Comparison of ENCODE assay signal across 9 cellular contexts in the genomic region with DNA sequence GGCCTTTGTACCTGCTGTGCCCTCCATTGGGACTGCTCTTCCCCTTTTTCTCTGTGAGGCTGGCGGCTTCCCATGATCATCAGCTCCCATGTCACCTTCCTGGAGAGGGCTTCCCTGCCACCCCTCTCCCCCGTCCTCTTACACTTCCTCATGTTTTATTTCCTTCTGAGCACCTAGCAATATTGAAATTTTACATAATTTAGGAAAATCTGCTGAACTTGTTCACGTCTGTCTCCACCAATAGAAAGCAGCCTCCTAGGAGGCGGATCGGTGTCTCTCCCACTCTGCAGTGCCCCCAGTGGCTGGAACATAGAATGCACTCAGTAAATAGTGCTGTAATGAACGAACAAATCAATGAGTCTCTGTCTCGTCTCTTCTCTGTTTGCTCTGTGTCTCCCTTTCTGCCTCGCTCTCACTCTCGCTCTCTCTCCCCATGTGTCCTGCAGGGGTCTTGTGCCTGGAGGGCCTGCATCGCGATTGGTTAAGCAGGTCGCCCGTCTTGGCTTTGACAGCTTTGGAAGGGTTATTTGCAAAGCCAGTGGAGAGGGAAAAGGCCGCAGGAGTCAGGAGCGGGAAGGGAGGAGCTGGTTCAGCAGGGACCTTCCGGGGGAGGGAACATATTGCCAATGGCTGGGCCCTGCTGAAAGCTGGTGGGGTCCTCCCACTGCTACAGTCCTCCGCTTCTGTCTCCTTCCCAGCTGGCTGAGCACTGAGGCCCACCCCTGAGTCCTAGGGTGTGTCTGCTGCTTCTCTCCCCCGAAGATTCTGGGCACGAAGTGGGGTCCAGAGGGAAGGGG. TPM values are rescaled to one million over a fixed set of nuclear protein-coding genes. Genes with fewer than 3 reads are reported as not detected.
DNase-seq lines count a peak whose midpoint lies in the region; ATAC-seq, FAIRE-seq and TF ChIP-seq lines count a peak whose summit lies in the region.
"Had no signal": no experiment of that assay in that cellular context is flagged by ENCODE, and none has a peak within 500 bp of the region (broad histone marks: within the 10 kb centered on the region; RNA-seq: fewer than 3 reads in every experiment).

No MANE protein-coding gene starts in this region.

- H3K27me3 ChIP-seq in HAP-1 (ENCODE audit: low read depth), result peaks cover 2% of the 10 kb centered on the region; the same call in 1 of the 2 replicates
- no peaks in the 10 kb centered on the region for H3K27me3 ChIP-seq in HepG2 (ENCODE audit: control insufficient read depth in 1 of 2, insufficient read depth in 2 of 2, low read length in 2 of 2)

- peak overlapping the region; percentile 43 for H2AFZ ChIP-seq in HepG2 (ENCODE audit: low read length)

- CTCF ChIA-PET in activated CD4-positive, alpha-beta T cell treated with anti-CD3 and anti-CD28 coated beads for 36 hours (lab: Charles Lee), result interaction anchor here (0.5 to 3.2 kb wide), 13 partner anchors 10 to 697 kb away, joined by 3 to 12 read pairs (median 5); a partner anchor contains a TSS
- CTCF ChIA-PET in HepG2 (lab: Yijun Ruan, JAX; ENCODE audit: low intra/inter-chr PET ratio, low total read pairs), result interaction anchor here (0.6 to 1.4 kb wide), 5 partner anchors 31 to 137 kb away, joined by 3 to 13 read pairs (median 5); no protein-coding TSS in a partner anchor

- H3K4me3 ChIP-seq in HAP-1, result peak overlapping the region; percentile 11
- H3K4me3 ChIP-seq in HepG2 (replicated peaks in 1 of 3; ENCODE audit: insufficient read depth in 1 of 3, low read depth in 2 of 3, low read length in 3 of 3), result peak overlapping the region; percentile 24 to 58 (median 29); a peak in 5 of 6 replicates

- H3K4me1 Mint-ChIP-seq in CD14-positive monocyte, result no peaks in the 10 kb centered on the region
- H3K4me1 Mint-ChIP-seq in activated CD4-positive, alpha-beta T cell treated with anti-CD3 and anti-CD28 coated beads for 36 hours, result peaks cover 18% of the 10 kb centered on the region

- peaks cover 3 to 8% (median 8%) of the 10 kb centered on the region in 3 donors for H3K27me3 Mint-ChIP-seq in CD14-positive monocyte (ENCODE audit: low read depth in 3 of 3)
- H3K27me3 Mint-ChIP-seq in activated CD4-positive, alpha-beta T cell treated with anti-CD3 and anti-CD28 coated beads for 36 hours, result peaks cover 13% of the 10 kb centered on the region

- H4K20me1 ChIP-seq in HepG2 (ENCODE audit: insufficient read depth, low read length), result no peaks in the 10 kb centered on the region

- peak; percentile 92 for TF ChIP-seq CTCF in CD14-positive monocyte (IDR thresholded peaks at IDR 0.05)
- peak; percentile 93 for TF ChIP-seq CTCF in HepG2 (CRISPR knock-in tag; IDR thresholded peaks at IDR 0.05)

- no peaks in the 10 kb centered on the region for H3K36me3 ChIP-seq in HAP-1 (replicated peaks)
- no peaks in the 10 kb centered on the region; a peak in 1 of 5 replicates for H3K36me3 ChIP-seq in HepG2 (replicated peaks in 1 of 2; ENCODE audit: control insufficient read depth in 1 of 2, insufficient read depth in 2 of 2, low read length in 2 of 2)

- peak; percentile 87 for FAIRE-seq in HepG2 (lab: Jason Lieb, UNC)

- H3K9me3 Mint-ChIP-seq in CD14-positive monocyte, result no peaks in the 10 kb centered on the region
- no peaks in the 10 kb centered on the region for H3K9me3 Mint-ChIP-seq in activated CD4-positive, alpha-beta T cell treated with anti-CD3 and anti-CD28 coated beads for 36 hours (ENCODE audit: low read depth)
- H3K9me3 Mint-ChIP-seq: T-helper 1 cell treated with Interleukin-12 subunit alpha and Interleukin-12 subunit beta and Interleukin-4 antibody, amounts not matched to agents 30 μg/mL and 1 μg/mL, for 36 hours had no signal

- H3K4me3 Mint-ChIP-seq in CD14-positive monocyte, result no peak overlapping the region
- H3K4me3 Mint-ChIP-seq in activated CD4-positive, alpha-beta T cell treated with anti-CD3 and anti-CD28 coated beads for 36 hours, result no peak overlapping the region
- H3K4me3 Mint-ChIP-seq: T-helper 1 cell treated with Interleukin-12 subunit alpha and Interleukin-12 subunit beta and Interleukin-4 antibody, amounts not matched to agents 30 μg/mL and 1 μg/mL, for 36 hours had no signal

- H3K36me3 Mint-ChIP-seq in CD14-positive monocyte, result no peaks in the 10 kb centered on the region
- H3K36me3 Mint-ChIP-seq in activated CD4-positive, alpha-beta T cell treated with anti-CD3 and anti-CD28 coated beads for 36 hours (ENCODE audit: low read depth), result no peaks in the 10 kb centered on the region

- no peak overlapping the region for H3K27ac Mint-ChIP-seq in CD14-positive monocyte
- no peak overlapping the region for H3K27ac Mint-ChIP-seq in activated CD4-positive, alpha-beta T cell treated with anti-CD3 and anti-CD28 coated beads for 36 hours
- H3K27ac Mint-ChIP-seq: T-helper 1 cell treated with Interleukin-12 subunit alpha and Interleukin-12 subunit beta and Interleukin-4 antibody, amounts not matched to agents 30 μg/mL and 1 μg/mL, for 36 hours had no signal

- H3K27ac ChIP-seq in HepG2 (ENCODE audit: extremely low read length, insufficient read depth, low read length), result peak overlapping the region; percentile 55

- intact Hi-C loops in CD14-positive monocyte (cut with micrococcal nuclease), result loop anchor here (5.0 kb wide), 2 partner anchors 35 to 40 kb away; no protein-coding TSS in a partner anchor
- intact Hi-C loops in activated CD4-positive, alpha-beta T cell treated with anti-CD3 and anti-CD28 coated beads for 36 hours (cut with DNase I, micrococcal nuclease), result loop anchor here in 1 of 2 experiments (1.0 to 2.0 kb wide), 3 partner anchors 42 to 127 kb away; a partner anchor contains a TSS
- intact Hi-C loops in HepG2 (cut with micrococcal nuclease; ENCODE audit: unreplicated experiment), result loop anchor here (1.0 to 2.0 kb wide), 2 partner anchors 44 to 119 kb away; no protein-coding TSS in a partner anchor

- no TSS peak for BruUV-seq in HepG2 (replicated peaks; lab: Mats Ljungman, UMichigan)

- DNase-seq in CD14-positive monocyte (ENCODE audit: low spot score) (peak; percentile 61), HAP-1 (ENCODE audit: low spot score in 2 of 2) (peak; percentile 45 to 84), NCI-H345 treated with DMSO at 0.1 percent for 48 hours (lab: John Stamatoyannopoulos, UW; ENCODE audit: unreplicated experiment) (peak; percentile 31), dermis blood vessel endothelial cell (peak; percentile 82), HepG2 (ENCODE audit: low spot score) (peak; percentile 87)
- DNase-seq in activated CD4-positive, alpha-beta T cell treated with anti-CD3 and anti-CD28 coated beads for 36 hours, result peak; percentile 82
- peak; percentile 37 for DNase-seq in stimulated activated CD4-positive, alpha-beta T cell treated with anti-CD3 and anti-CD28 coated beads, Interleukin-2, amount 100 ng/mL, for 4 hours (ENCODE audit: low read depth)

- H3K4me1 ChIP-seq in HAP-1, result no peaks in the 10 kb centered on the region; the same call in none of the 2 replicates
- H3K4me1 ChIP-seq in HepG2 (ENCODE audit: insufficient read depth, low read length), result peaks cover 72% of the 10 kb centered on the region

- TF ChIP-seq EP300 in HepG2 (IDR thresholded peaks at IDR 0.05; ENCODE audit: low read depth in 2 of 2, low read length in 2 of 2), result peak; percentile 41 to 46; a peak in 2 of 4 replicates
- TF ChIP-seq EP300 in HepG2 (CRISPR knock-in tag; IDR thresholded peaks at IDR 0.05; ENCODE audit: borderline replicate concordance), result no peak; the same call in 1 of the 2 replicates

- H3K9me3 ChIP-seq in HAP-1 (no peaks in the 10 kb centered on the region), HepG2 (ENCODE audit: low read length) (no peaks in the 10 kb centered on the region)

- peak; percentile 66 for ATAC-seq in activated CD4-positive, alpha-beta T cell treated with anti-CD3 and anti-CD28 coated beads for 36 hours
- peak; percentile 74 for ATAC-seq in HepG2
- no peak for ATAC-seq in HG03342 (IDR thresholded peaks at IDR 0.05; ENCODE audit: unreplicated experiment)

- TF ChIP-seq POLR2A in HepG2 (IDR thresholded peaks at IDR 0.05; ENCODE audit: insufficient read depth in 1 of 2, low read depth in 2 of 2, low read length in 2 of 2), result no peak; a peak in 1 of 4 replicates

- H3K4me2 ChIP-seq in HepG2 (ENCODE audit: low read depth, low read length), result peak overlapping the region; percentile 77

- in situ Hi-C loops in HAP-1 (cut with MboI; ENCODE audit: low sequenced_read_pairs) (no loop called here), HepG2 (cut with HindIII; ENCODE audit: extremely low pct_ligation_motif_present, low pct_unique_long_range_greater_than_20kb) (loop anchor here (5.0 kb wide), 1 partner anchor 120 kb away; no protein-coding TSS in a partner anchor)

- WGBS in HepG2 (ENCODE audit: low lambda C conversion rate), result 29% methylated on average over 19 of the region's 19 CpGs

- POLR2A ChIA-PET in activated CD4-positive, alpha-beta T cell treated with anti-CD3 and anti-CD28 coated beads for 36 hours (lab: Charles Lee), result no interaction called here
- POLR2A ChIA-PET in HepG2 (lab: Yijun Ruan, JAX), result interaction anchor here (0.9 to 1.5 kb wide), 5 partner anchors 45 to 146 kb away, joined by 3 to 4 read pairs (median 3); a partner anchor contains a TSS

- no peaks in the 10 kb centered on the region for H3K79me2 ChIP-seq in HepG2 (ENCODE audit: insufficient read depth, low read length)

- peak overlapping the region; percentile 18 for H3K9ac ChIP-seq in HepG2 (ENCODE audit: insufficient read depth, low read depth, low read length)

- peak; percentile 65; the same call in 1 of the 2 replicates for TF ChIP-seq RAD21 in HepG2 (CRISPR knock-in tag; IDR thresholded peaks at IDR 0.05)

RNA-seq across cellular contexts. Expression of a gene that starts 12.1 kb away (rescaled TPM):
- polyA plus RNA-seq in CD14-positive monocyte (not detected), HepG2 (2011; rRNA removed) (not detected in 2 replicates)
- under 1 TPM; 0.14 to 0.19 TPM for total RNA-seq in activated CD4-positive, alpha-beta T cell treated with anti-CD3 and anti-CD28 coated beads for 36 hours
- total RNA-seq in dermis blood vessel endothelial cell (not detected in 2 replicates), HepG2 (2016; rRNA removed; fragmentation: Illumina TruSeq; extraction: Trizol) (not detected in 2 replicates)
- total RNA-seq in HepG2 (2016; cell fraction: cytosol; rRNA removed; fragmentation: Illumina TruSeq; extraction: Trizol; ENCODE audit: low read depth), result not detected in 2 replicates
- total RNA-seq in HepG2 (2016; cell fraction: insoluble cytoplasmic fraction; rRNA removed; fragmentation: Illumina TruSeq; extraction: Trizol), result not detected in 2 replicates
- total RNA-seq in HepG2 (2016; cell fraction: membrane; rRNA removed; fragmentation: Illumina TruSeq; extraction: Trizol), result not detected in 2 replicates
- total RNA-seq in HepG2 (2016; cell fraction: nucleus; rRNA removed; fragmentation: Illumina TruSeq; extraction: Trizol), result not detected in 2 replicates
- polyA plus RNA-seq in HepG2 (2011; cell fraction: cytosol; rRNA removed), result not detected in 2 replicates
- polyA plus RNA-seq in HepG2 (2011; cell fraction: nucleus; rRNA removed), result not detected in 2 replicates
- polyA plus RNA-seq in HepG2 (2012), result not detected in 2 replicates
- not detected in 2 replicates for polyA plus RNA-seq in HepG2 (2016; cell fraction: cytosol; fragmentation: Illumina TruSeq; extraction: Trizol; ENCODE audit: low read depth)
- not detected in 2 replicates for polyA plus RNA-seq in HepG2 (2016; cell fraction: insoluble cytoplasmic fraction; fragmentation: Illumina TruSeq; extraction: Trizol; ENCODE audit: low read depth)
- not detected in 2 replicates for polyA plus RNA-seq in HepG2 (2016; cell fraction: membrane; fragmentation: Illumina TruSeq; extraction: Trizol; ENCODE audit: low read depth)
- not detected in 2 replicates for polyA plus RNA-seq in HepG2 (2016; cell fraction: nucleus; fragmentation: Illumina TruSeq; extraction: Trizol; ENCODE audit: insufficient read depth, low read depth)
- polyA minus RNA-seq in HepG2 (2011; rRNA and poly(A)+ RNA removed; ENCODE audit: low replicate concordance), result not detected in 2 replicates
- polyA minus RNA-seq in HepG2 (2011; cell fraction: cytosol; rRNA and poly(A)+ RNA removed), result not detected in 2 replicates
- not detected in 2 replicates for polyA minus RNA-seq in HepG2 (2011; cell fraction: nucleus; rRNA and poly(A)+ RNA removed)

RNA-seq across cellular contexts. Expression of a gene that starts 49.2 kb away (rescaled TPM):
- polyA plus RNA-seq in CD14-positive monocyte (not detected), HepG2 (2011; rRNA removed) (6.9 and 7.8 TPM in 2 replicates)
- total RNA-seq in activated CD4-positive, alpha-beta T cell treated with anti-CD3 and anti-CD28 coated beads for 36 hours, result 1 to 10 TPM; 3.4 to 4.9 TPM
- total RNA-seq in dermis blood vessel endothelial cell (0.34 and 2.8 TPM in 2 replicates), HepG2 (2016; rRNA removed; fragmentation: Illumina TruSeq; extraction: Trizol) (4.8 and 5.3 TPM in 2 replicates)
- 0.88 and 1.0 TPM in 2 replicates for total RNA-seq in HepG2 (2016; cell fraction: cytosol; rRNA removed; fragmentation: Illumina TruSeq; extraction: Trizol; ENCODE audit: low read depth)
- 4.7 and 5.1 TPM in 2 replicates for total RNA-seq in HepG2 (2016; cell fraction: insoluble cytoplasmic fraction; rRNA removed; fragmentation: Illumina TruSeq; extraction: Trizol)
- total RNA-seq in HepG2 (2016; cell fraction: membrane; rRNA removed; fragmentation: Illumina TruSeq; extraction: Trizol), result 1.7 and 2.4 TPM in 2 replicates
- total RNA-seq in HepG2 (2016; cell fraction: nucleus; rRNA removed; fragmentation: Illumina TruSeq; extraction: Trizol), result 11.4 and 12.3 TPM in 2 replicates
- polyA plus RNA-seq in HepG2 (2011; cell fraction: cytosol; rRNA removed), result 1.3 and 1.9 TPM in 2 replicates
- polyA plus RNA-seq in HepG2 (2011; cell fraction: nucleus; rRNA removed), result 15.7 and 19.6 TPM in 2 replicates
- polyA plus RNA-seq in HepG2 (2012), result 3.0 and 4.6 TPM in 2 replicates
- polyA plus RNA-seq in HepG2 (2016; cell fraction: cytosol; fragmentation: Illumina TruSeq; extraction: Trizol; ENCODE audit: low read depth), result 0.20 and 0.32 TPM in 2 replicates
- polyA plus RNA-seq in HepG2 (2016; cell fraction: insoluble cytoplasmic fraction; fragmentation: Illumina TruSeq; extraction: Trizol; ENCODE audit: low read depth), result 4.3 and 4.8 TPM in 2 replicates
- polyA plus RNA-seq in HepG2 (2016; cell fraction: membrane; fragmentation: Illumina TruSeq; extraction: Trizol; ENCODE audit: low read depth), result 0.69 and 0.77 TPM in 2 replicates
- polyA plus RNA-seq in HepG2 (2016; cell fraction: nucleus; fragmentation: Illumina TruSeq; extraction: Trizol; ENCODE audit: insufficient read depth, low read depth), result 31.6 and 32.6 TPM in 2 replicates
- 2.8 TPM in 1 of 2 replicates, not detected in the other for polyA minus RNA-seq in HepG2 (2011; rRNA and poly(A)+ RNA removed; ENCODE audit: low replicate concordance)
- polyA minus RNA-seq in HepG2 (2011; cell fraction: cytosol; rRNA and poly(A)+ RNA removed), result 1.7 and 1.8 TPM in 2 replicates
- 22.5 and 32.0 TPM in 2 replicates for polyA minus RNA-seq in HepG2 (2011; cell fraction: nucleus; rRNA and poly(A)+ RNA removed)

Comparison
In these comparisons a context has a peak if more than half of its experiments do, and no peak if none do; other contexts are left out.
1. DNase-seq: peak in every context shown above with its lines; median percentile 87 in HepG2; 82 in activated CD4-positive, alpha-beta T cell treated with anti-CD3 and anti-CD28 coated beads for 36 hours; 82 in dermis blood vessel endothelial cell; 64 in HAP-1; 61 in CD14-positive monocyte; 37 in stimulated activated CD4-positive, alpha-beta T cell treated with anti-CD3 and anti-CD28 coated beads, Interleukin-2, amount 100 ng/mL, for 4 hours; 31 in NCI-H345 treated with DMSO at 0.1 percent for 48 hours.